Comparison of ENCODE assay signal across 8 cellular contexts in genomic region chr12:31589896-31590729, GRCh38. TPM values are rescaled to one million over a fixed set of nuclear protein-coding genes. Genes with fewer than 3 reads are reported as not detected.
DNase-seq lines count a peak whose midpoint lies in the region; ATAC-seq, FAIRE-seq and TF ChIP-seq lines count a peak whose summit lies in the region.

No MANE protein-coding gene starts in this region.

- H3K4me3 ChIP-seq in GM08714 (ENCODE audit: low read length) (peak overlapping the region; percentile 72), kidney (ENCODE audit: low read length in 2 of 2) (peak overlapping the region; percentile 90 to 91), smooth muscle cell (peak overlapping the region; percentile 85)

- in situ Hi-C loops in SK-MEL-5 (cut with HindIII; ENCODE audit: low pct_unique_long_range_greater_than_20kb, low sequenced_read_pairs), result no loop called here

- 1% methylated on average over 76 of the region's 98 CpGs for WGBS in smooth muscle cell (ENCODE audit: low lambda C conversion rate)

- TF ChIP-seq CTCF in kidney (IDR thresholded peaks at IDR 0.05; ENCODE audit: borderline replicate concordance, extremely low read depth, insufficient read depth) (no peak), smooth muscle cell (IDR thresholded peaks at IDR 0.05; ENCODE audit: borderline replicate concordance, insufficient read depth, poor library complexity, severe bottlenecking) (no peak)

- H2AFZ ChIP-seq in smooth muscle cell (ENCODE audit: low read depth), result peak overlapping the region; percentile 89

- ATAC-seq in GM21576 (IDR thresholded peaks at IDR 0.05; ENCODE audit: unreplicated experiment), result peak; percentile 38

- peaks cover 27% of the 10 kb centered on the region for H3K79me2 ChIP-seq in smooth muscle cell (ENCODE audit: low read depth)

- peaks cover 7% of the 10 kb centered on the region for H3F3A ChIP-seq in smooth muscle cell (ENCODE audit: low read depth)

- no peak for FAIRE-seq in kidney (lab: Jason Lieb, UNC)

- peaks cover 33% of the 10 kb centered on the region for H4K20me1 ChIP-seq in smooth muscle cell (ENCODE audit: low read depth)

- peak; percentile 79 for DNase-seq in HuH-7 (ENCODE audit: low spot score)
- peak; percentile 81 for DNase-seq in SK-MEL-5 (ENCODE audit: low read depth, low spot score)
- DNase-seq in cerebellar cortex (ENCODE audit: low spot score), result peak; percentile 68
- peak; percentile 88 for DNase-seq in kidney
- peak; percentile 70 for DNase-seq in smooth muscle cell (lab: John Stamatoyannopoulos, UW; ENCODE audit: unreplicated experiment)
- no peak for DNase-seq in NCI-H1048 (lab: John Stamatoyannopoulos, UW)

- H3K27ac ChIP-seq in kidney (ENCODE audit: low read depth in 2 of 2, low read length in 2 of 2), result peak overlapping the region; percentile 96 to 98
- peak overlapping the region; percentile 91 for H3K27ac ChIP-seq in smooth muscle cell (ENCODE audit: low read depth)

- no peaks in the 10 kb centered on the region for H3K9me3 ChIP-seq in kidney (ENCODE audit: control insufficient read depth in 1 of 2, low read length in 2 of 2)
- H3K9me3 ChIP-seq in smooth muscle cell (replicated peaks; ENCODE audit: low read depth), result no peaks in the 10 kb centered on the region

- H3K36me3 ChIP-seq in kidney (ENCODE audit: control insufficient read depth in 1 of 2, insufficient read depth in 2 of 2, low read length in 2 of 2), result no peaks in the 10 kb centered on the region
- no peaks in the 10 kb centered on the region for H3K36me3 ChIP-seq in smooth muscle cell (ENCODE audit: low read depth)

- intact Hi-C loops in kidney (cut with DNase I), result no loop called here

- peaks cover 0 to 11% of the 10 kb centered on the region in 2 donors for H3K4me1 ChIP-seq in kidney (ENCODE audit: control insufficient read depth in 1 of 2, insufficient read depth in 1 of 2, low read depth in 1 of 2, low read length in 2 of 2)
- H3K4me1 ChIP-seq in smooth muscle cell (ENCODE audit: low read depth), result peaks cover 13% of the 10 kb centered on the region

- no peaks in the 10 kb centered on the region for H3K27me3 ChIP-seq in smooth muscle cell (ENCODE audit: low read depth)

- H3K4me2 ChIP-seq in smooth muscle cell, result peak overlapping the region; percentile 87

- H3K9ac ChIP-seq in kidney (ENCODE audit: low read length in 2 of 2) (peak overlapping the region; percentile 86 to 94), smooth muscle cell (ENCODE audit: low read depth) (peak overlapping the region; percentile 90)

RNA-seq across cellular contexts. Expression of gene DENND5B, which starts 0.8 kb away (rescaled TPM):
- total RNA-seq in SK-MEL-5 (2014; rRNA removed; shearing (Covaris generic)), result 14.8 and 16.6 TPM in 2 replicates
- polyA plus RNA-seq in SK-MEL-5 (2015; cell fraction: cytosol; rRNA removed), result 13.5 and 17.0 TPM in 2 replicates
- 6.8 and 10.1 TPM in 2 replicates for polyA plus RNA-seq in SK-MEL-5 (2015; cell fraction: nucleus; rRNA removed)
- total RNA-seq in kidney (14.1 TPM), smooth muscle cell (12.7 and 21.5 TPM in 2 replicates)
- polyA plus RNA-seq in kidney (ENCODE audit: insufficient read depth, low read depth, low replicate concordance) (2.9 TPM), smooth muscle cell (11.5 and 12.3 TPM in 2 replicates)
